Comparison of ENCODE assay signal across 10 cellular contexts in genomic region chr6:110699780-110700179, GRCh38.
"Had no signal": no experiment of that assay in that cellular context is flagged by ENCODE, and none has a peak within 500 bp of the region (broad histone marks: within the 10 kb centered on the region; RNA-seq: fewer than 3 reads in every experiment).

No MANE protein-coding gene starts in this region.

- H3K9me3 ChIP-seq: body of pancreas, stomach, tibial artery had no signal

- H3K4me3 Mint-ChIP-seq: activated CD4-positive, alpha-beta memory T cell treated with anti-CD3 and anti-CD28 coated beads for 36 hours; activated T-cell treated with anti-CD3 and anti-CD28 coated beads, Interleukin-2, amount 50 U/mL, for 4 hours; naive B cell had no signal

- H3K27ac ChIP-seq: body of pancreas, tibial artery had no signal

- H3K4me1 ChIP-seq: tibial artery had no signal

- DNase-seq: activated CD4-positive, alpha-beta memory T cell treated with anti-CD3 and anti-CD28 coated beads for 36 hours; activated effector memory CD4-positive, alpha-beta T cell treated with anti-CD3 and anti-CD28 coated beads, Interleukin-2, amount 50 U/mL, for 16 hours; activated T-cell treated with anti-CD3 and anti-CD28 coated beads, Interleukin-2, amount 50 U/mL, for 4 hours; body of pancreas; erythroblast; naive B cell; stomach; T-helper 9 cell; tibial artery had no signal

- H3K9me3 Mint-ChIP-seq: activated naive CD4-positive, alpha-beta T cell treated with anti-CD3 and anti-CD28 coated beads, Interleukin-2, amount 50 U/mL, for 72 hours; activated T-cell treated with anti-CD3 and anti-CD28 coated beads, Interleukin-2, amount 50 U/mL, for 4 hours had no signal

- H3K4me3 ChIP-seq: body of pancreas, stomach, tibial artery had no signal

- H3K36me3 Mint-ChIP-seq: activated naive CD4-positive, alpha-beta T cell treated with anti-CD3 and anti-CD28 coated beads, Interleukin-2, amount 50 U/mL, for 72 hours had no signal

- H3K27me3 ChIP-seq: body of pancreas, stomach, tibial artery had no signal

- H3K27me3 Mint-ChIP-seq: activated CD4-positive, alpha-beta memory T cell treated with anti-CD3 and anti-CD28 coated beads for 36 hours; naive B cell had no signal

- H3K27ac Mint-ChIP-seq: activated CD4-positive, alpha-beta memory T cell treated with anti-CD3 and anti-CD28 coated beads for 36 hours; activated naive CD4-positive, alpha-beta T cell treated with anti-CD3 and anti-CD28 coated beads, Interleukin-2, amount 50 U/mL, for 72 hours had no signal

- H3K36me3 ChIP-seq: stomach, tibial artery had no signal

- ATAC-seq: activated naive CD4-positive, alpha-beta T cell treated with anti-CD3 and anti-CD28 coated beads, Interleukin-2, amount 50 U/mL, for 72 hours; activated T-cell treated with anti-CD3 and anti-CD28 coated beads, Interleukin-2, amount 50 U/mL, for 4 hours; body of pancreas had no signal
